Comparison of ENCODE assay signal across 8 cellular contexts in the genomic region with DNA sequence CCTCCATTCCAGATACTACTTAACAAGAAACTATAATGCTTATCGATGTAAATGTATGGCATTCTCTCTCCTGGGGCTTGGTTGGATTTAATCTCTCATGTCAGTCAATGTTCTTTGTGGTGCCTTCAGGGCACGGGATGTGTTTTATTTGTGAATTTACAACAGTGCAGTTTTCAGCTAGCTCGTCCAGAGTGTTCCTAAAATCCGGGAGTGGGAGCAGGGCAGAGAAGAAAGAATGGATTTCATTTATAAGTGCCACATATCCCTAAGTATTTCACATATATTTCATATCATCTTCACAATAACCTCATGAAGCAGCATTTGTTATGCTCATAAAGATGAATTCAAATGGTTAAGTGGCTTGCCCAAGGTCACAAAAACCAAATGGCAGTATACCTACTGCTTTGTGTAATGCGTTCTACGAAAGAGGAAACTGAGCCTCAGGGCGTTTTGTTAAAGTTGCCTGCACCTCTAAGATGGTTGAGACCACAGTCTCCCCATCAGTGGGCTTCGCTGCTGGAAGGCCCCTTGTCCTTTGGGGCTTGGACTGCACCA.
DNase-seq lines count a peak whose midpoint lies in the region; ATAC-seq and TF ChIP-seq lines count a peak whose summit lies in the region.

No MANE protein-coding gene starts in this region.

- WGBS in heart left ventricle, 4 donors = 19 to 34% (median 24%) methylated on average over 8 of the region's 8 CpGs
- whole genome bisulfite sequencing in thyroid gland, 2 donors = 46 to 47% methylated on average over 7 to 8 of the region's 8 CpGs

- no peaks in the 10 kb centered on the region for H3K9me3 Mint-ChIP-seq in activated CD4-positive, alpha-beta memory T cell treated with anti-CD3 and anti-CD28 coated beads for 36 hours
- H3K9me3 Mint-ChIP-seq in immature natural killer cell = no peaks in the 10 kb centered on the region

- H3K4me3 ChIP-seq in heart left ventricle = peak overlapping the region in 11 of 12 donors; percentile 73 to 99 (median 96)
- peak overlapping the region in 1 of 3 donors; percentile 99 for H3K4me3 ChIP-seq in thyroid gland (replicated peaks in 1 of 3)

- H3K27ac ChIP-seq in heart left ventricle (peak overlapping the region; percentile 86 to 96 (median 94)), thyroid gland (peak overlapping the region in 2 of 3 donors; percentile 92 to 95)

- peak overlapping the region; percentile 94 for H3K27ac Mint-ChIP-seq in activated CD4-positive, alpha-beta memory T cell treated with anti-CD3 and anti-CD28 coated beads for 36 hours
- H3K27ac Mint-ChIP-seq in immature natural killer cell = peak overlapping the region; percentile 77 to 98 (median 95)

- intact Hi-C loops in heart left ventricle (cut with DNase I) = loop anchor here (1.0 to 10.0 kb wide), 15 partner anchors 88 to 332 kb away; no protein-coding TSS in a partner anchor
- intact Hi-C loops in left cardiac atrium (cut with DNase I) = loop anchor here in 1 of 2 donors (2.0 to 5.0 kb wide), 3 partner anchors 232 to 332 kb away; no protein-coding TSS in a partner anchor
- intact Hi-C loops in activated CD4-positive, alpha-beta memory T cell treated with anti-CD3 and anti-CD28 coated beads for 36 hours (cut with micrococcal nuclease) = loop anchor here (1.0 to 5.0 kb wide), 6 partner anchors 18 to 800 kb away; a partner anchor contains a TSS
- intact Hi-C loops in thyroid gland (cut with DNase I) = loop anchor here (5.0 to 10.0 kb wide), 3 partner anchors 128 to 293 kb away; no protein-coding TSS in a partner anchor

- TF ChIP-seq POLR2A in heart left ventricle (IDR thresholded peaks at IDR 0.05) = no peak
- no peak for TF ChIP-seq POLR2A in thyroid gland (IDR thresholded peaks at IDR 0.05)

- peaks cover 14 to 50% (median 41%) of the 10 kb centered on the region in 12 donors for H3K4me1 ChIP-seq in heart left ventricle
- peaks cover 26 to 31% of the 10 kb centered on the region in 2 donors for H3K4me1 ChIP-seq in thyroid gland

- H3K36me3 ChIP-seq in heart left ventricle (no peaks in the 10 kb centered on the region), thyroid gland (no peaks in the 10 kb centered on the region)

- no peak for ATAC-seq in heart left ventricle
- ATAC-seq in left cardiac atrium = no peak
- ATAC-seq in HG03097 (IDR thresholded peaks at IDR 0.05; ENCODE audit: low FRiP score, unreplicated experiment) = peak; percentile 3

- peaks cover 42% of the 10 kb centered on the region for H3K4me1 Mint-ChIP-seq in activated CD4-positive, alpha-beta memory T cell treated with anti-CD3 and anti-CD28 coated beads for 36 hours (ENCODE audit: low read depth)
- H3K4me1 Mint-ChIP-seq in immature natural killer cell = peaks cover 37 to 48% of the 10 kb centered on the region in 2 donors

- H3K36me3 Mint-ChIP-seq in activated CD4-positive, alpha-beta memory T cell treated with anti-CD3 and anti-CD28 coated beads for 36 hours = no peaks in the 10 kb centered on the region
- H3K36me3 Mint-ChIP-seq in immature natural killer cell = no peaks in the 10 kb centered on the region

- H3K27me3 ChIP-seq in heart left ventricle (no peaks in the 10 kb centered on the region), thyroid gland (no peaks in the 10 kb centered on the region)

- TF ChIP-seq CTCF in heart left ventricle (IDR thresholded peaks at IDR 0.05) = no peak
- TF ChIP-seq CTCF in thyroid gland (IDR thresholded peaks at IDR 0.05) = no peak

- DNase-seq in heart left ventricle = no peak
- no peak for DNase-seq in left cardiac atrium
- DNase-seq in activated CD4-positive, alpha-beta memory T cell treated with anti-CD3 and anti-CD28 coated beads for 36 hours = no peak
- DNase-seq in immature natural killer cell = no peak
- no peak for DNase-seq in thyroid gland
- no peak for DNase-seq in NCI-H1105 (lab: John Stamatoyannopoulos, UW)
- no peak for DNase-seq in DMS 273 (lab: John Stamatoyannopoulos, UW; ENCODE audit: unreplicated experiment)

- CTCF ChIA-PET in activated CD4-positive, alpha-beta memory T cell treated with anti-CD3 and anti-CD28 coated beads for 36 hours (lab: Charles Lee) = interaction anchor here (0.6 to 7.1 kb wide), 41 partner anchors 8 to 333 kb away, joined by 3 to 111 read pairs (median 5); a partner anchor contains a TSS

- peak overlapping the region; percentile 95 for H3K4me3 Mint-ChIP-seq in activated CD4-positive, alpha-beta memory T cell treated with anti-CD3 and anti-CD28 coated beads for 36 hours
- H3K4me3 Mint-ChIP-seq in immature natural killer cell = peak overlapping the region; percentile 88 to 100 (median 91)

- POLR2A ChIA-PET in activated CD4-positive, alpha-beta memory T cell treated with anti-CD3 and anti-CD28 coated beads for 36 hours (lab: Charles Lee) = interaction anchor here (0.6 to 4.3 kb wide), 15 partner anchors 7 to 292 kb away, joined by 3 to 21 read pairs (median 5); no protein-coding TSS in a partner anchor

- H3K27me3 Mint-ChIP-seq in activated CD4-positive, alpha-beta memory T cell treated with anti-CD3 and anti-CD28 coated beads for 36 hours = peaks cover 4% of the 10 kb centered on the region
- H3K27me3 Mint-ChIP-seq in immature natural killer cell (ENCODE audit: low read depth in 3 of 3) = peaks cover 2 to 9% (median 8%) of the 10 kb centered on the region in 3 donors

- H3K9me3 ChIP-seq in heart left ventricle = no peaks in the 10 kb centered on the region
- H3K9me3 ChIP-seq in thyroid gland = no peaks in the 10 kb centered on the region
